ENCODE assay signal across 8 cellular contexts in genomic region chr2:1817256-1818127, GRCh38.
DNase-seq lines count a peak whose midpoint lies in the region; ATAC-seq and TF ChIP-seq lines count a peak whose summit lies in the region.

No MANE protein-coding gene starts in this region.

- no peaks in the 10 kb centered on the region for H3K36me3 ChIP-seq in mucosa of descending colon (ENCODE audit: low read depth)

- no peak overlapping the region for H3K27ac Mint-ChIP-seq in activated CD8-positive, alpha-beta memory T cell treated with anti-CD3 and anti-CD28 coated beads, Interleukin-2, amount 10 ng/mL, durations not matched to agents 7 days and 5 days

- H3K4me3 ChIP-seq in epithelial cell of esophagus (ENCODE audit: low read length) (no peak overlapping the region), mucosa of descending colon (no peak overlapping the region)

- H3K27me3 Mint-ChIP-seq in activated CD8-positive, alpha-beta memory T cell treated with anti-CD3 and anti-CD28 coated beads, Interleukin-2, amount 10 ng/mL, durations not matched to agents 7 days and 5 days, result no peaks in the 10 kb centered on the region

- H3K4me3 Mint-ChIP-seq in activated CD8-positive, alpha-beta memory T cell treated with anti-CD3 and anti-CD28 coated beads, Interleukin-2, amount 10 ng/mL, durations not matched to agents 7 days and 5 days, result no peak overlapping the region

- no peaks in the 10 kb centered on the region for H3K9me3 ChIP-seq in mucosa of descending colon

- DNase-seq in DMS153 treated with DMSO at 0.1 percent for 48 hours (lab: John Stamatoyannopoulos, UW; ENCODE audit: unreplicated experiment) (peak; percentile 28), DMS153 (lab: John Stamatoyannopoulos, UW) (no peak), NCI-H2196 (lab: John Stamatoyannopoulos, UW; ENCODE audit: unreplicated experiment) (peak; percentile 64), epithelial cell of esophagus (ENCODE audit: low read depth) (peak; percentile 80), mucosa of descending colon (peak; percentile 76 to 79 (median 78))
- peak; percentile 60 for DNase-seq in activated CD8-positive, alpha-beta memory T cell treated with anti-CD3 and anti-CD28 coated beads, Interleukin-2, amount 10 ng/mL, durations not matched to agents 7 days and 5 days
- peak; percentile 27 to 39 for DNase-seq in stimulated activated CD8-positive, alpha-beta memory T cell treated with anti-CD3 and anti-CD28 coated beads, Interleukin-2, amount 100 ng/mL, for 1 hour (ENCODE audit: low read depth in 2 of 2)

- H3K4me1 Mint-ChIP-seq in activated CD8-positive, alpha-beta memory T cell treated with anti-CD3 and anti-CD28 coated beads, Interleukin-2, amount 10 ng/mL, durations not matched to agents 7 days and 5 days, result no peaks in the 10 kb centered on the region

- H3K9me3 Mint-ChIP-seq in activated CD8-positive, alpha-beta memory T cell treated with anti-CD3 and anti-CD28 coated beads, Interleukin-2, amount 10 ng/mL, durations not matched to agents 7 days and 5 days (ENCODE audit: low read depth), result no peaks in the 10 kb centered on the region

- CTCF ChIA-PET in activated CD8-positive, alpha-beta memory T cell treated with anti-CD3 and anti-CD28 coated beads, Interleukin-2, amount 10 ng/mL, durations not matched to agents 7 days and 5 days (lab: Charles Lee), result interaction anchor here (0.8 to 1.8 kb wide), 6 partner anchors 16 to 267 kb away, joined by 3 to 6 read pairs (median 4); no protein-coding TSS in a partner anchor

- H3K36me3 Mint-ChIP-seq in activated CD8-positive, alpha-beta memory T cell treated with anti-CD3 and anti-CD28 coated beads, Interleukin-2, amount 10 ng/mL, durations not matched to agents 7 days and 5 days, result no peaks in the 10 kb centered on the region

- intact Hi-C loops in mucosa of descending colon (cut with DNase I, micrococcal nuclease), result no loop called here

- peak; percentile 86 for TF ChIP-seq CTCF in epithelial cell of esophagus (IDR thresholded peaks at IDR 0.05; ENCODE audit: insufficient read depth, low read depth, low read length, missing control alignments)
- peak; percentile 93 for TF ChIP-seq CTCF in mucosa of descending colon (IDR thresholded peaks at IDR 0.05)

- ATAC-seq in HG02623 (IDR thresholded peaks at IDR 0.05; ENCODE audit: unreplicated experiment), result peak; percentile 90
- ATAC-seq in activated CD8-positive, alpha-beta memory T cell treated with anti-CD3 and anti-CD28 coated beads, Interleukin-2, amount 10 ng/mL, durations not matched to agents 7 days and 5 days, result peak; percentile 89
- ATAC-seq in mucosa of descending colon, result peak; percentile 89

- H3K4me1 ChIP-seq in mucosa of descending colon (ENCODE audit: low read depth), result no peaks in the 10 kb centered on the region
